In the genomic region with DNA sequence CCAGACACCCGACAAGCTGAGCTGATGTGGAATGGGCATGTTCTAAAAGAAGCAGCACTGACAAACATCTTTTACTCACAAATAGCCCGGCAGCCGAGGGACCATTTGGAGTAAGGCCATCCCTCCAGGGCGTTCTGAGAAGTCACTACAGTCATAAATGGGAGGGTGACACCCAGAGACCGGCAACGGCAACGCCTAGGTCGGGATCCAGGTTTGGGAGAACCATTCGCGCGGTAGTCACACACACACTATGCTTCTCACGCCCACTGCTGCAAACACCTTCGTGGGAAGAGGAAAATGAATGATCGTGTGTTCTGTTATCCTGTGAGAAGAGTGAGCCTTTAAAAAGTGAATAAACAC, we compare ENCODE assay signal across 9 cellular contexts. TPM values are rescaled to one million over a fixed set of nuclear protein-coding genes. Genes with fewer than 3 reads are reported as not detected.
DNase-seq lines count a peak whose midpoint lies in the region; ATAC-seq, FAIRE-seq and TF ChIP-seq lines count a peak whose summit lies in the region.
"Had no signal": no experiment of that assay in that cellular context is flagged by ENCODE, and none has a peak within 500 bp of the region (broad histone marks: within the 10 kb centered on the region; RNA-seq: fewer than 3 reads in every experiment).

No MANE protein-coding gene starts in this region.

- H3K9me3 Mint-ChIP-seq in nephron progenitor cell: no peaks in the 10 kb centered on the region

- peaks cover 82% of the 10 kb centered on the region for H3K4me1 Mint-ChIP-seq in nephron progenitor cell

- peaks cover 33% of the 10 kb centered on the region for H3K36me3 Mint-ChIP-seq in nephron progenitor cell (ENCODE audit: low read depth)

- POLR2A ChIA-PET in A549 (lab: Yijun Ruan, JAX): interaction anchor here (0.9 to 1.9 kb wide), 6 partner anchors 9 to 212 kb away, joined by 3 to 9 read pairs (median 4); no protein-coding TSS in a partner anchor

- TF ChIP-seq CTCF in A549 (IDR thresholded peaks at IDR 0.05) (no peak), epithelial cell of proximal tubule (conservative IDR thresholded peaks at IDR 0.05; ENCODE audit: low read depth, low read length) (no peak), nephron progenitor cell (IDR thresholded peaks at IDR 0.05) (no peak)

- H3K27me3 Mint-ChIP-seq in nephron progenitor cell (ENCODE audit: low read depth, poor library complexity): peaks cover 4% of the 10 kb centered on the region

- no peak for DNase-seq in A549 (ENCODE audit: low read depth in 1 of 2, low spot score in 1 of 2)
- peak; percentile 92 for DNase-seq in NCI-H69 (lab: John Stamatoyannopoulos, UW)
- DNase-seq in epithelial cell of proximal tubule (ENCODE audit: low read depth): no peak
- DNase-seq in nephron progenitor cell: no peak
- no peak for DNase-seq in activated CD4-positive, alpha-beta T cell treated with anti-CD3 and anti-CD28 coated beads for 1 hour
- DNase-seq in A172 (ENCODE audit: low spot score): no peak
- no peak for DNase-seq in NK-92 (lab: John Stamatoyannopoulos, UW; ENCODE audit: unreplicated experiment)
- DNase-seq: RPMI8226 had no signal

- TF ChIP-seq RAD21 in A549 (conservative IDR thresholded peaks at IDR 0.05 in 1 of 2, IDR thresholded peaks at IDR 0.05 in 1 of 2): no peak

- no peak for TF ChIP-seq EP300 in A549 (IDR thresholded peaks at IDR 0.05)

- H3K4me3 ChIP-seq in A549 (peak overlapping the region; percentile 20; the same call in 2 of the 3 replicates), epithelial cell of proximal tubule (ENCODE audit: low read depth, low read length) (peak overlapping the region; percentile 19)

- CTCF ChIA-PET in A549 (lab: Yijun Ruan, JAX): interaction anchor here (0.7 to 2.6 kb wide), 8 partner anchors 9 to 247 kb away, joined by 3 to 13 read pairs (median 4); partner anchors contain the start of gene TNS3

- H3K4me1 ChIP-seq in A549: peaks cover 99% of the 10 kb centered on the region

- ATAC-seq in A549 (peak in 1 of 2 experiments; percentile 11; a peak in 3 of 6 replicates), GM18520 (IDR thresholded peaks at IDR 0.05; ENCODE audit: unreplicated experiment) (no peak)

- H3K27ac ChIP-seq in A549: peak overlapping the region; percentile 99 to 100

- H3K9me3 ChIP-seq in A549: no peaks in the 10 kb centered on the region

- peak; percentile 61 for FAIRE-seq in A549 (lab: Jason Lieb, UNC)

- TF ChIP-seq POLR2A in A549 (IDR thresholded peaks at IDR 0.05; ENCODE audit: low read length): no peak

- no peak overlapping the region for H3K4me3 Mint-ChIP-seq in nephron progenitor cell

- WGBS in A549 (ENCODE audit: missing lambda C conversion rate): 9% methylated on average over 14 of the region's 14 CpGs

- H3K27ac Mint-ChIP-seq in nephron progenitor cell: peak overlapping the region; percentile 71

- H3K4me2 ChIP-seq in A549: peak overlapping the region; percentile 86

TF ChIP-seq in A549, 52 proteins besides CTCF, POLR2A, EP300 and RAD21:
- no peak for TF ChIP-seq ZC3H11A (IDR thresholded peaks at IDR 0.05)
- no peak for TF ChIP-seq ZSCAN20 (CRISPR knock-in tag; IDR thresholded peaks at IDR 0.05)
- TF ChIP-seq JUN (IDR thresholded peaks at IDR 0.05): peak in 1 of 2 experiments; percentile 22; a peak in 1 of 5 replicates
- 0 out of 2 replicates have a peak, but pooled peaks have one; percentile 3 for TF ChIP-seq HOXB13 (CRISPR knock-in tag; IDR thresholded peaks at IDR 0.05; ENCODE audit: low read depth)
- no peak for TF ChIP-seq RCOR1 (IDR thresholded peaks at IDR 0.05; ENCODE audit: low read depth, low read length)
- 0 out of 2 replicates have a peak, but pooled peaks have one; percentile 13 for TF ChIP-seq FOSB (CRISPR knock-in tag; IDR thresholded peaks at IDR 0.05)
- no peak for TF ChIP-seq BCL3 (IDR thresholded peaks at IDR 0.05)
- TF ChIP-seq, protein P1, sequence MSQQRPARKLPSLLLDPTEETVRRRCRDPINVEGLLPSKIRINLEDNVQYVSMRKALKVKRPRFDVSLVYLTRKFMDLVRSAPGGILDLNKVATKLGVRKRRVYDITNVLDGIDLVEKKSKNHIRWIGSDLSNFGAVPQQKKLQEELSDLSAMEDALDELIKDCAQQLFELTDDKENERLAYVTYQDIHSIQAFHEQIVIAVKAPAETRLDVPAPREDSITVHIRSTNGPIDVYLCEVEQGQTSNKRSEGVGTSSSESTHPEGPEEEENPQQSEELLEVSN (IDR thresholded peaks at IDR 0.05; ENCODE audit: borderline replicate concordance, low read depth): peak; percentile 12; the same call in 1 of the 2 replicates
- no peak for TF ChIP-seq ATOH8 (CRISPR knock-in tag; IDR thresholded peaks at IDR 0.05; ENCODE audit: low read depth)
- no peak for TF ChIP-seq EHMT2 (IDR thresholded peaks at IDR 0.05; ENCODE audit: low read depth)
- no peak for TF ChIP-seq CHD2 (IDR thresholded peaks at IDR 0.05; ENCODE audit: low read length, partially characterized antibody)
- TF ChIP-seq NFE2L2 (conservative IDR thresholded peaks at IDR 0.05; ENCODE audit: low read length): no peak
- TF ChIP-seq, protein P2, sequence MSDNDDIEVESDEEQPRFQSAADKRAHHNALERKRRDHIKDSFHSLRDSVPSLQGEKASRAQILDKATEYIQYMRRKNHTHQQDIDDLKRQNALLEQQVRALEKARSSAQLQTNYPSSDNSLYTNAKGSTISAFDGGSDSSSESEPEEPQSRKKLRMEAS (IDR thresholded peaks at IDR 0.05): 0 out of 2 replicates have a peak, but pooled peaks have one; percentile 0
- no peak for TF ChIP-seq PBX3 (IDR thresholded peaks at IDR 0.05)
- no peak for TF ChIP-seq EHF (CRISPR knock-in tag; IDR thresholded peaks at IDR 0.05)
- TF ChIP-seq FOSL2 (IDR thresholded peaks at IDR 0.05): no peak
- no peak for TF ChIP-seq FOSL2 (CRISPR knock-in tag; IDR thresholded peaks at IDR 0.05)
- no peak for TF ChIP-seq RNF2 (IDR thresholded peaks at IDR 0.05; ENCODE audit: borderline replicate concordance, low read depth)
- TF ChIP-seq FOXS1 (CRISPR knock-in tag; IDR thresholded peaks at IDR 0.05): no peak
- no peak for TF ChIP-seq ZNF302 (CRISPR knock-in tag; IDR thresholded peaks at IDR 0.05)
- TF ChIP-seq TP53 (CRISPR knock-in tag; IDR thresholded peaks at IDR 0.05): no peak
- TF ChIP-seq KDM5A (IDR thresholded peaks at IDR 0.05): no peak
- TF ChIP-seq MAZ (IDR thresholded peaks at IDR 0.05; ENCODE audit: borderline replicate concordance, low read depth, low read length): no peak
- no peak for TF ChIP-seq CEBPB (IDR thresholded peaks at IDR 0.05)
TF ChIP-seq in A549: peak in this region for 5.

RNA-seq across cellular contexts. Expression of gene TNS3, which starts 9.8 kb away (rescaled TPM):
- polyA plus RNA-seq in A549 (2011; rRNA removed) (134 and 137 TPM in 2 replicates), A549 (2017; fragmentation: RNase III; extraction: RNeasy Plus Mini Kit Qiagen cat#74134 plus additional on column Dnase treatment) (107 to 122 TPM (median 107 TPM) in 3 replicates)
- 80.9 and 113 TPM in 2 replicates for polyA plus RNA-seq in A549 (2012; cell fraction: cytosol; rRNA removed)
- 217 and 283 TPM in 2 replicates for polyA plus RNA-seq in A549 (2012; cell fraction: nucleus; rRNA removed)
- polyA minus RNA-seq in A549 (2011; rRNA and poly(A)+ RNA removed): 438 and 510 TPM in 2 replicates
- total RNA-seq in epithelial cell of proximal tubule: 36.9 and 40.8 TPM in 2 replicates
- 95.2 and 97.2 TPM in 2 replicates for total RNA-seq in A172 (2014; rRNA removed; shearing (Covaris generic))
